9 cellular contexts compared by ENCODE assay signal in the genomic region with DNA sequence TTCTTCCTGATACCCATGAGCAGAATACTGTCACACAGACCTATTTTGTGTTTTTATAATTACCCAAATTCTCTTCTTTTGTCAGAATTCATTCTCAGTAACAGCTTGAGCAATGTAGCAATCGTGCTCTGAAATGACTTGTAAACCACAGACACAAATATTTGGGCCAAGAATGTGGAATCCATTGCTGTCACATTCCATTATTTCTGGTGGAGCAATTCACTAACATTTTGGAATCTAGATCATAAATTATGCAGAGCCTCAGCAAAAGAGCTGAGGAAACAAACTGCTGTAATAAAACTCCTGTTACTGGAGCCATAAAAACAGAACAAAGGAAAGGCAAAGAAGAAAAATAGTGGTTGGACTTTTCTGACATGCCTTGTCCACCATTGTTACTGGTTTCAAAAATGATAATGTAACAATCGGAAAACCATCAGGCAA.
DNase-seq lines count a peak whose midpoint lies in the region; ATAC-seq and TF ChIP-seq lines count a peak whose summit lies in the region.
"Had no signal": no experiment of that assay in that cellular context is flagged by ENCODE, and none has a peak within 500 bp of the region (broad histone marks: within the 10 kb centered on the region; RNA-seq: fewer than 3 reads in every experiment).

No MANE protein-coding gene starts in this region.

- H3K27ac ChIP-seq in RWPE1 (no peak overlapping the region), epithelial cell of prostate (peak overlapping the region; percentile 31)

- DNase-seq in AG10803 (ENCODE audit: low read depth) (peak; percentile 98), RWPE1 (ENCODE audit: low spot score) (peak; percentile 4), epithelial cell of prostate (ENCODE audit: low read depth, low spot score) (no peak), T-cell (no peak), type B pancreatic cell (ENCODE audit: extremely low spot score, unreplicated experiment) (no peak)
- DNase-seq: NCI-H146 had no signal

- no peak overlapping the region for H3K4me3 ChIP-seq in AG10803 (ENCODE audit: low read length)

- H3K9me3 Mint-ChIP-seq in nephron (no peaks in the 10 kb centered on the region), T-cell (no peaks in the 10 kb centered on the region), type B pancreatic cell (no peaks in the 10 kb centered on the region)

- H3K4me3 Mint-ChIP-seq in nephron (peak overlapping the region in 1 of 3 experiments; percentile 8), T-cell (no peak overlapping the region), type B pancreatic cell (no peak overlapping the region)

- TF ChIP-seq CTCF in AG10803 (conservative IDR thresholded peaks at IDR 0.05; ENCODE audit: low read length) (no peak), RWPE1 (conservative IDR thresholded peaks at IDR 0.05; ENCODE audit: low read depth) (no peak), nephron (IDR thresholded peaks at IDR 0.05; ENCODE audit: unreplicated experiment in 3 of 3) (no peak), type B pancreatic cell (conservative IDR thresholded peaks at IDR 0.05) (no peak)

- H3K27me3 Mint-ChIP-seq in nephron (ENCODE audit: low read depth) (no peaks in the 10 kb centered on the region), T-cell (peaks cover 3 to 6% of the 10 kb centered on the region in 2 donors), type B pancreatic cell (no peaks in the 10 kb centered on the region)

- POLR2A ChIA-PET in RWPE1 (lab: Yijun Ruan, JAX; ENCODE audit: low non-redundant PET) (no interaction called here), T-cell (lab: Charles Lee) (no interaction called here)

- H3K27ac Mint-ChIP-seq in nephron (peak overlapping the region; percentile 79 to 95 (median 94)), T-cell (no peak overlapping the region), type B pancreatic cell (no peak overlapping the region)

- H3K36me3 Mint-ChIP-seq in nephron (ENCODE audit: low read depth): no peaks in the 10 kb centered on the region
- no peaks in the 10 kb centered on the region for H3K36me3 Mint-ChIP-seq in T-cell
- no peaks in the 10 kb centered on the region for H3K36me3 Mint-ChIP-seq in type B pancreatic cell

- ATAC-seq in T-cell (replicated peaks in 1 of 4): no peak
- no peak for ATAC-seq in HG02571 (IDR thresholded peaks at IDR 0.05; ENCODE audit: unreplicated experiment)
- no peak for ATAC-seq in HG02870 (IDR thresholded peaks at IDR 0.05; ENCODE audit: unreplicated experiment)

- CTCF ChIA-PET in RWPE1 (lab: Yijun Ruan, JAX) (no interaction called here), T-cell (lab: Charles Lee) (no interaction called here)

- peaks cover 87% of the 10 kb centered on the region for H3K4me1 Mint-ChIP-seq in nephron
- H3K4me1 Mint-ChIP-seq in T-cell: no peaks in the 10 kb centered on the region
- peaks cover 70% of the 10 kb centered on the region for H3K4me1 Mint-ChIP-seq in type B pancreatic cell (ENCODE audit: unreplicated experiment)

Comparison
In these comparisons a context has a peak if more than half of its experiments do, and no peak if none do; other contexts are left out.
1. DNase-seq: peak in AG10803 (single experiment) and RWPE1 (single experiment); none in epithelial cell of prostate (single experiment), T-cell (0 of 34) and type B pancreatic cell (single experiment).
2. H3K27ac Mint-ChIP-seq: peak in nephron (3 of 3); none in T-cell (0 of 2) and type B pancreatic cell (single experiment).